ENCODE assay signal across 4 cellular contexts in genomic region chr22:15713600-15713999, GRCh38. TPM values are rescaled to one million over a fixed set of nuclear protein-coding genes. Genes with fewer than 3 reads are reported as not detected.
"Had no signal": no experiment of that assay in that cellular context is flagged by ENCODE, and none has a peak within 500 bp of the region (broad histone marks: within the 10 kb centered on the region; RNA-seq: fewer than 3 reads in every experiment).

No MANE protein-coding gene starts in this region.

RNA-seq across cellular contexts. Expression of gene POTEH, which starts 23.8 kb away (rescaled TPM):
- total RNA-seq: HepG2, IMR-90, M059J, SK-MEL-5 had no signal
- polyA plus RNA-seq: HepG2, IMR-90 had no signal
